Comparison of ENCODE assay signal across 8 cellular contexts in the genomic region with DNA sequence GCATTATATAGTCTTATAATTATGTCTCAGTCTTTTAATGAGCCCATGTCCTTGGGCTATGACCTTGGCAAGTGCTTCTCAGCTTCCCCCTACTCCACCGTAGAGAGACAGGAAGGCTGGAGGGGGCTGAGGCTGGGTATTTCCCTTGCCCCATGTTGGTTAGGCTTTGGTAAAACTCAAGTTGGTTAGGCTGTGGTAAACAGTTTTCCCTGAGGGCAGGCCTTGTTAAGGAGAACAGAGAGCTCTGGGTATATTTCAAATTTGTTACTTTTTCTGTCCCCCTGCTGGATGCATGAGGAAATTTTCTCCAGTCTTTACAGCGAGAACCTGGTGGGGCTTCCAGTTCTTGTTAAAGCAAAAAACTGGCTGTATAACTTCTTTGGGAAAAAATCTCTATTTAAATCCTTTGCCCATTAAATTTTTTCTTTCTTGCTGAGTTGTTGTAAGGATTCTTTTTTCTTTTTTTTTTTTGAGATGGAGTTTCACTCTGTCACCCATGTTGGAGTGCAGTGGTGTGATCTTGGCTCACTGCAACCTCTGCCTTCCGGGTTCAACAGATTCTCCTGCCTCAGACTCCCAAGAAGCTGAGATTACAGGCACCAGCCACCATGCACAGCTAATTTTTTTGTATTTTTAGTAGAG. TPM values are rescaled to one million over a fixed set of nuclear protein-coding genes. Genes with fewer than 3 reads are reported as not detected.
DNase-seq lines count a peak whose midpoint lies in the region; ATAC-seq, FAIRE-seq and TF ChIP-seq lines count a peak whose summit lies in the region.

No MANE protein-coding gene starts in this region.

- H3K9me3 Mint-ChIP-seq in endothelial cell (ENCODE audit: unreplicated experiment): no peaks in the 10 kb centered on the region

- no peak overlapping the region for H3K27ac ChIP-seq in SU-DHL-6 (ENCODE audit: low read depth, low read length)
- no peak overlapping the region for H3K27ac ChIP-seq in pancreas

- H3K9ac ChIP-seq in SU-DHL-6 (ENCODE audit: low read length): no peak overlapping the region

- H3K36me3 Mint-ChIP-seq in endothelial cell (ENCODE audit: low read depth, unreplicated experiment): peaks cover 12% of the 10 kb centered on the region

- H3F3A ChIP-seq in SU-DHL-6 (ENCODE audit: insufficient read depth): no peaks in the 10 kb centered on the region

- ATAC-seq in HG03060 (IDR thresholded peaks at IDR 0.05; ENCODE audit: low read depth, unreplicated experiment) (peak; percentile 55), pancreas (peak; percentile 43 to 70 (median 67)), GM19324 (IDR thresholded peaks at IDR 0.05; ENCODE audit: low FRiP score, unreplicated experiment) (no peak)

- H3K4me2 ChIP-seq in SU-DHL-6 (ENCODE audit: low read depth, low read length, poor library complexity, severe bottlenecking): no peak overlapping the region

- H3K4me1 Mint-ChIP-seq in endothelial cell (ENCODE audit: unreplicated experiment): peaks cover 37% of the 10 kb centered on the region

- no peak for FAIRE-seq in pancreas (lab: Jason Lieb, UNC)

- H4K20me1 ChIP-seq in SU-DHL-6 (ENCODE audit: low read depth, low read length): no peaks in the 10 kb centered on the region

- WGBS in pancreas, 2 donors: 60 to 61% methylated on average over 3 of the region's 3 CpGs

- H3K36me3 ChIP-seq in SU-DHL-6 (ENCODE audit: low read length) (no peaks in the 10 kb centered on the region), pancreas (no peaks in the 10 kb centered on the region)

- H3K4me3 Mint-ChIP-seq in endothelial cell (ENCODE audit: unreplicated experiment): no peak overlapping the region

- TF ChIP-seq CTCF in SU-DHL-6 (IDR thresholded peaks at IDR 0.05; ENCODE audit: insufficient read depth, low read length, poor library complexity, severe bottlenecking) (peak; percentile 43), endothelial cell (IDR thresholded peaks at IDR 0.05; ENCODE audit: unreplicated experiment) (peak; percentile 71), pancreas (IDR thresholded peaks at IDR 0.05) (peak in 3 of 4 donors; percentile 23 to 44 (median 40))

- H3K4me3 ChIP-seq in SU-DHL-6 (ENCODE audit: insufficient read depth, low read length, poor library complexity, severe bottlenecking): no peak overlapping the region
- H3K4me3 ChIP-seq in pancreas: no peak overlapping the region

- no peaks in the 10 kb centered on the region for H3K79me2 ChIP-seq in SU-DHL-6 (ENCODE audit: insufficient read depth, low read length)

- no peaks in the 10 kb centered on the region for H3K4me1 ChIP-seq in pancreas

- H3K9me2 ChIP-seq in SU-DHL-6 (replicated peaks; ENCODE audit: insufficient read depth, low read length): no peaks in the 10 kb centered on the region

- H3K27me3 ChIP-seq in SU-DHL-6 (ENCODE audit: low read length): no peaks in the 10 kb centered on the region
- H3K27me3 ChIP-seq in pancreas: no peaks in the 10 kb centered on the region

- H2AFZ ChIP-seq in SU-DHL-6 (ENCODE audit: low read depth, low read length, severe bottlenecking): peak overlapping the region; percentile 24

- no peaks in the 10 kb centered on the region for H3K9me3 ChIP-seq in SU-DHL-6 (ENCODE audit: insufficient read depth, low read length)
- H3K9me3 ChIP-seq in pancreas: no peaks in the 10 kb centered on the region

- DNase-seq in activated CD8-positive, alpha-beta memory T cell treated with anti-CD3 and anti-CD28 coated beads for 24 hours: peak; percentile 68
- DNase-seq in activated CD8-positive, alpha-beta memory T cell treated with anti-CD3 and anti-CD28 coated beads, Interleukin-2, amount 50 U/mL, for 4 hours: no peak
- DNase-seq in endothelial cell (ENCODE audit: low spot score) (no peak), pancreas (no peak), mucosa of gallbladder (ENCODE audit: low spot score) (no peak)

- intact Hi-C loops in pancreas (cut with DNase I): no loop called here

- peaks cover 9% of the 10 kb centered on the region for H3K27me3 Mint-ChIP-seq in endothelial cell (ENCODE audit: unreplicated experiment)

- no peak overlapping the region for H3K27ac Mint-ChIP-seq in endothelial cell (ENCODE audit: unreplicated experiment)

RNA-seq across cellular contexts. Expression of a gene that starts 12.2 kb away (rescaled TPM):
- total RNA-seq in endothelial cell (ENCODE audit: unreplicated experiment) (156 TPM), pancreas (1 to 10 TPM; 2.3 to 4.1 (median 3.3) TPM), mucosa of gallbladder (25.1 TPM)
- polyA plus RNA-seq in pancreas: 1 to 10 TPM; 4.0 to 4.8 TPM

RNA-seq across cellular contexts. Expression of a gene that starts 15.3 kb away (rescaled TPM):
- total RNA-seq in endothelial cell (ENCODE audit: unreplicated experiment) (44.8 TPM), pancreas (10 to 100 TPM; 10.6 to 24.5 (median 19.8) TPM), mucosa of gallbladder (38.5 TPM)
- 10 to 100 TPM; 33.6 to 33.8 TPM for polyA plus RNA-seq in pancreas

RNA-seq across cellular contexts. Expression of a gene that starts 48.6 kb away (rescaled TPM):
- total RNA-seq in endothelial cell (ENCODE audit: unreplicated experiment): 52.9 TPM
- total RNA-seq in pancreas: 10 to 100 TPM; 19.6 to 88.6 (median 24.6) TPM
- polyA plus RNA-seq in pancreas: 10 to 100 TPM; 21.0 to 33.0 TPM
- total RNA-seq in mucosa of gallbladder: 161 TPM

RNA-seq across cellular contexts. Expression of a gene that starts 55.8 kb away (rescaled TPM):
- total RNA-seq in endothelial cell (ENCODE audit: unreplicated experiment) (62.2 TPM), pancreas (10 to 100 TPM; 53.5 to 96.7 (median 75.6) TPM), mucosa of gallbladder (142 TPM)
- 100 to 1,000 TPM; 116 TPM for polyA plus RNA-seq in pancreas
